21 cellular contexts compared by ENCODE assay signal in genomic region chr3:97264180-97264579, GRCh38.
"Had no signal": no experiment of that assay in that cellular context is flagged by ENCODE, and none has a peak within 500 bp of the region (broad histone marks: within the 10 kb centered on the region; RNA-seq: fewer than 3 reads in every experiment).

No MANE protein-coding gene starts in this region.

- H3K27me3 Mint-ChIP-seq: activated CD4-positive, alpha-beta T cell treated with anti-CD3 and anti-CD28 coated beads, Interleukin-2, amount 10 ng/mL, durations not matched to agents 7 days and 5 days; activated CD8-positive, alpha-beta T cell treated with anti-CD3 and anti-CD28 coated beads for 36 hours; activated naive CD4-positive, alpha-beta T cell treated with anti-CD3 and anti-CD28 coated beads, Interleukin-2, amount 50 U/mL, for 24 hours; central memory CD8-positive, alpha-beta T cell; progenitor cell of endocrine pancreas; stimulated activated naive CD8-positive, alpha-beta T cell treated with anti-CD3 and anti-CD28 coated beads, Interleukin-15, amount 100 ng/mL, for 72 hours; T-helper 17 cell had no signal

- H3K9me3 Mint-ChIP-seq: activated CD4-positive, alpha-beta T cell treated with anti-CD3 and anti-CD28 coated beads, Interleukin-2, amount 10 ng/mL, durations not matched to agents 7 days and 5 days; activated CD8-positive, alpha-beta T cell treated with anti-CD3 and anti-CD28 coated beads for 36 hours; activated T-cell treated with anti-CD3 and anti-CD28 coated beads, Interleukin-2, amount 50 U/mL, for 4 hours; nephron had no signal

- DNase-seq: activated CD4-positive, alpha-beta T cell treated with anti-CD3 and anti-CD28 coated beads for 1 hour; activated CD4-positive, alpha-beta T cell treated with anti-CD3 and anti-CD28 coated beads, Interleukin-2, amount 10 ng/mL, durations not matched to agents 7 days and 5 days; activated CD8-positive, alpha-beta T cell treated with anti-CD3 and anti-CD28 coated beads for 36 hours; activated gamma-delta T cell treated with Interleukin-2 at 50 U/mL for 16 hours; activated T-cell treated with anti-CD3 and anti-CD28 coated beads, Interleukin-2, amount 50 U/mL, for 4 hours; dermis blood vessel endothelial cell; effector CD8-positive, alpha-beta T cell; glutamatergic neuron; left lung; lower lobe of right lung; mucosa of descending colon; right lobe of liver; stimulated activated CD4-positive, alpha-beta T cell treated with anti-CD3 and anti-CD28 coated beads, Interleukin-12 subunit alpha, Interleukin-12 subunit beta, amount 100 ng/mL, for 4 hours; stimulated activated CD4-positive, alpha-beta T cell treated with anti-CD3 and anti-CD28 coated beads, Interleukin-4, amount 100 ng/mL, for 1 hour; stimulated activated naive CD8-positive, alpha-beta T cell treated with anti-CD3 and anti-CD28 coated beads, Interleukin-15, amount 100 ng/mL, for 72 hours; T-helper 17 cell had no signal

- H3K27ac Mint-ChIP-seq: activated CD4-positive, alpha-beta T cell treated with anti-CD3 and anti-CD28 coated beads, Interleukin-2, amount 10 ng/mL, durations not matched to agents 7 days and 5 days; activated CD8-positive, alpha-beta T cell treated with anti-CD3 and anti-CD28 coated beads for 36 hours; activated naive CD4-positive, alpha-beta T cell treated with anti-CD3 and anti-CD28 coated beads, Interleukin-2, amount 50 U/mL, for 24 hours; activated T-helper 17 cell treated with anti-CD3 and anti-CD28 coated beads, Interleukin-2, amount 50 U/mL, for 72 hours; nephron; progenitor cell of endocrine pancreas; stimulated activated naive CD8-positive, alpha-beta T cell treated with anti-CD3 and anti-CD28 coated beads, Interleukin-15, amount 100 ng/mL, for 72 hours; T-helper 17 cell had no signal

- H3K4me1 Mint-ChIP-seq: activated CD4-positive, alpha-beta T cell treated with anti-CD3 and anti-CD28 coated beads, Interleukin-2, amount 10 ng/mL, durations not matched to agents 7 days and 5 days; activated naive CD4-positive, alpha-beta T cell treated with anti-CD3 and anti-CD28 coated beads, Interleukin-2, amount 50 U/mL, for 24 hours; central memory CD8-positive, alpha-beta T cell; stimulated activated naive CD8-positive, alpha-beta T cell treated with anti-CD3 and anti-CD28 coated beads, Interleukin-15, amount 100 ng/mL, for 72 hours; T-helper 17 cell had no signal

- ATAC-seq: activated CD8-positive, alpha-beta T cell treated with anti-CD3 and anti-CD28 coated beads for 36 hours; activated T-cell treated with anti-CD3 and anti-CD28 coated beads, Interleukin-2, amount 50 U/mL, for 4 hours; activated T-helper 17 cell treated with anti-CD3 and anti-CD28 coated beads, Interleukin-2, amount 50 U/mL, for 72 hours; left lung; mucosa of descending colon; T-helper 17 cell had no signal

- H3K36me3 Mint-ChIP-seq: activated naive CD4-positive, alpha-beta T cell treated with anti-CD3 and anti-CD28 coated beads, Interleukin-2, amount 50 U/mL, for 24 hours had no signal

- H3K4me3 Mint-ChIP-seq: activated CD4-positive, alpha-beta T cell treated with anti-CD3 and anti-CD28 coated beads, Interleukin-2, amount 10 ng/mL, durations not matched to agents 7 days and 5 days; activated CD8-positive, alpha-beta T cell treated with anti-CD3 and anti-CD28 coated beads for 36 hours; activated naive CD4-positive, alpha-beta T cell treated with anti-CD3 and anti-CD28 coated beads, Interleukin-2, amount 50 U/mL, for 24 hours; activated T-cell treated with anti-CD3 and anti-CD28 coated beads, Interleukin-2, amount 50 U/mL, for 4 hours; activated T-helper 17 cell treated with anti-CD3 and anti-CD28 coated beads, Interleukin-2, amount 50 U/mL, for 72 hours; central memory CD8-positive, alpha-beta T cell; nephron; stimulated activated naive CD8-positive, alpha-beta T cell treated with anti-CD3 and anti-CD28 coated beads, Interleukin-15, amount 100 ng/mL, for 72 hours; T-helper 17 cell had no signal
